ENCODE assay signal across 16 cellular contexts in genomic region chr11:107370390-107370789, GRCh38.
DNase-seq lines count a peak whose midpoint lies in the region; ATAC-seq and TF ChIP-seq lines count a peak whose summit lies in the region.
"Had no signal": no experiment of that assay in that cellular context is flagged by ENCODE, and none has a peak within 500 bp of the region (broad histone marks: within the 10 kb centered on the region; RNA-seq: fewer than 3 reads in every experiment).

No MANE protein-coding gene starts in this region.

- no peak for TF ChIP-seq RAD21 in HCT116 (IDR thresholded peaks at IDR 0.05; ENCODE audit: low read depth)

- no peak overlapping the region for H4K8ac ChIP-seq in mesenchymal stem cell (ENCODE audit: low read length)

- H3K9me3 Mint-ChIP-seq in activated CD4-positive, alpha-beta T cell treated with anti-CD3 and anti-CD28 coated beads, Interleukin-2, amount 10 ng/mL, durations not matched to agents 7 days and 5 days: no peaks in the 10 kb centered on the region
- H3K9me3 Mint-ChIP-seq: activated naive CD4-positive, alpha-beta T cell treated with anti-CD3 and anti-CD28 coated beads, Interleukin-2, amount 10 ng/mL, durations not matched to agents 7 days and 5 days had no signal

- no peak overlapping the region for H3K27ac Mint-ChIP-seq in activated CD4-positive, alpha-beta T cell treated with anti-CD3 and anti-CD28 coated beads, Interleukin-2, amount 10 ng/mL, durations not matched to agents 7 days and 5 days
- H3K27ac Mint-ChIP-seq: activated naive CD4-positive, alpha-beta T cell treated with anti-CD3 and anti-CD28 coated beads, Interleukin-2, amount 10 ng/mL, durations not matched to agents 7 days and 5 days had no signal

- no peaks in the 10 kb centered on the region for H3K9me2 ChIP-seq in HCT116 (ENCODE audit: insufficient read depth)

- no CpG with 5 or more reads among the region's 1 CpG for WGBS in mesenchymal stem cell

- in situ Hi-C loops in GM13976 (cut with MboI; ENCODE audit: low sequenced_read_pairs, unreplicated experiment): no loop called here

- H3K79me1 ChIP-seq in mesenchymal stem cell (replicated peaks; ENCODE audit: low read length, poor library complexity, severe bottlenecking): no peaks in the 10 kb centered on the region

- no peak overlapping the region for H2BK5ac ChIP-seq in mesenchymal stem cell (ENCODE audit: low read depth, low read length, poor library complexity, severe bottlenecking)

- no peaks in the 10 kb centered on the region for H3K27me3 Mint-ChIP-seq in activated CD4-positive, alpha-beta T cell treated with anti-CD3 and anti-CD28 coated beads, Interleukin-2, amount 10 ng/mL, durations not matched to agents 7 days and 5 days
- H3K27me3 Mint-ChIP-seq: activated naive CD4-positive, alpha-beta T cell treated with anti-CD3 and anti-CD28 coated beads, Interleukin-2, amount 10 ng/mL, durations not matched to agents 7 days and 5 days had no signal

- H2BK120ac ChIP-seq in mesenchymal stem cell (ENCODE audit: low read depth, low read length): no peak overlapping the region

- H2AFZ ChIP-seq in HCT116 (ENCODE audit: low read depth, low read length, poor library complexity, severe bottlenecking) (no peak overlapping the region), mesenchymal stem cell (ENCODE audit: low read depth, low read length) (no peak overlapping the region)
- H2AFZ ChIP-seq: parathyroid adenoma had no signal

- H2BK15ac ChIP-seq in mesenchymal stem cell (ENCODE audit: low read depth, poor library complexity, severe bottlenecking): no peak overlapping the region

- ATAC-seq in HCT116 (no peak), GM18502 (IDR thresholded peaks at IDR 0.05; ENCODE audit: poor library complexity, unreplicated experiment) (no peak)

- H3K9ac ChIP-seq in HCT116 (ENCODE audit: low read length): no peak overlapping the region
- H3K9ac ChIP-seq in mesenchymal stem cell (ENCODE audit: low read length): no peak overlapping the region
- H3K9ac ChIP-seq: parathyroid adenoma had no signal

- intact Hi-C loops in HCT116 (cut with micrococcal nuclease): no loop called here

- H3K36me3 Mint-ChIP-seq in activated CD4-positive, alpha-beta T cell treated with anti-CD3 and anti-CD28 coated beads, Interleukin-2, amount 10 ng/mL, durations not matched to agents 7 days and 5 days (ENCODE audit: low read depth): no peaks in the 10 kb centered on the region

- H3K4me3 Mint-ChIP-seq in activated CD4-positive, alpha-beta T cell treated with anti-CD3 and anti-CD28 coated beads, Interleukin-2, amount 10 ng/mL, durations not matched to agents 7 days and 5 days: no peak overlapping the region
- H3K4me3 Mint-ChIP-seq: activated naive CD4-positive, alpha-beta T cell treated with anti-CD3 and anti-CD28 coated beads, Interleukin-2, amount 10 ng/mL, durations not matched to agents 7 days and 5 days had no signal

- DNase-seq in AG20443 (ENCODE audit: low spot score): peak; percentile 43
- no peak for DNase-seq in HCT116 (ENCODE audit: low read depth, low spot score)
- peak; percentile 39 to 52 for DNase-seq in cardiac fibroblast (ENCODE audit: low read depth in 2 of 2)
- DNase-seq in mesenchymal stem cell: peak; percentile 70
- no peak for DNase-seq in GM13976 (ENCODE audit: low spot score)
- DNase-seq in activated effector memory CD4-positive, alpha-beta T cell treated with Interleukin-2 at 50 U/mL for 16 hours: no peak
- no peak for DNase-seq in activated CD4-positive, alpha-beta T cell treated with anti-CD3 and anti-CD28 coated beads, Interleukin-2, amount 10 ng/mL, durations not matched to agents 7 days and 5 days
- DNase-seq: activated CD4-positive, CD25-positive, alpha-beta regulatory T cell; activated naive CD4-positive, alpha-beta T cell treated with anti-CD3 and anti-CD28 coated beads, Interleukin-2, amount 10 ng/mL, durations not matched to agents 7 days and 5 days; NCI-H2029 treated with DMSO at 0.1 percent for 48 hours; Peyer's patch; substantia nigra had no signal

- H3K36me3 ChIP-seq in HCT116 (ENCODE audit: control insufficient read depth in 1 of 2, insufficient read depth in 2 of 2, low read length in 2 of 2): no peaks in the 10 kb centered on the region
- H3K36me3 ChIP-seq in mesenchymal stem cell (ENCODE audit: control insufficient read depth in 1 of 2, insufficient read depth in 2 of 2, low read depth in 1 of 2, low read length in 2 of 2): no peaks in the 10 kb centered on the region
- H3K36me3 ChIP-seq: cardiac muscle cell, HAP-1, Peyer's patch had no signal

- H3K4me1 ChIP-seq in HCT116 (ENCODE audit: control insufficient read depth in 1 of 2, insufficient read depth in 2 of 2, low read length in 2 of 2) (no peaks in the 10 kb centered on the region), mesenchymal stem cell (ENCODE audit: control insufficient read depth, insufficient read depth, low read depth, low read length) (no peaks in the 10 kb centered on the region)
- H3K4me1 ChIP-seq: HAP-1, parathyroid adenoma, Peyer's patch had no signal

- TF ChIP-seq POLR2A in HCT116 (IDR thresholded peaks at IDR 0.05; ENCODE audit: borderline replicate concordance, extremely low read depth, insufficient read depth, insufficient read length): no peak

- H3K4me1 Mint-ChIP-seq in activated CD4-positive, alpha-beta T cell treated with anti-CD3 and anti-CD28 coated beads, Interleukin-2, amount 10 ng/mL, durations not matched to agents 7 days and 5 days: no peaks in the 10 kb centered on the region
- H3K4me1 Mint-ChIP-seq: activated naive CD4-positive, alpha-beta T cell treated with anti-CD3 and anti-CD28 coated beads, Interleukin-2, amount 10 ng/mL, durations not matched to agents 7 days and 5 days had no signal

- no peak overlapping the region for H3K23ac ChIP-seq in mesenchymal stem cell (ENCODE audit: low read length in 2 of 2)

- no peak overlapping the region for H2BK12ac ChIP-seq in mesenchymal stem cell (ENCODE audit: low read length in 2 of 2)

- CTCF ChIA-PET in HCT116 (lab: Charles Lee): no interaction called here
- CTCF ChIA-PET in activated CD4-positive, alpha-beta T cell treated with anti-CD3 and anti-CD28 coated beads, Interleukin-2, amount 10 ng/mL, durations not matched to agents 7 days and 5 days (lab: Charles Lee): no interaction called here

- no peak overlapping the region for H3K14ac ChIP-seq in mesenchymal stem cell (ENCODE audit: low read length in 2 of 2)

- no peaks in the 10 kb centered on the region; the same call in 1 of the 2 replicates for H3K79me2 ChIP-seq in HCT116 (ENCODE audit: insufficient read depth, low read length)
- H3K79me2 ChIP-seq: parathyroid adenoma had no signal

- no peaks in the 10 kb centered on the region for H4K20me1 ChIP-seq in HCT116 (ENCODE audit: insufficient read depth)

- TF ChIP-seq CTCF in HCT116 (IDR thresholded peaks at IDR 0.05 in 2 of 3, conservative IDR thresholded peaks at IDR 0.05 in 1 of 3; ENCODE audit: borderline replicate concordance in 1 of 3, insufficient read depth in 1 of 3, low read depth in 2 of 3, low read length in 2 of 3) (no peak), cardiac fibroblast (IDR thresholded peaks at IDR 0.05; ENCODE audit: low read depth, low read length) (no peak), GM13976 (IDR thresholded peaks at IDR 0.05; ENCODE audit: borderline replicate concordance, control extremely low read depth, extremely low read depth, insufficient read depth, missing control alignments) (no peak)

- RAD21 ChIA-PET in HCT116 (lab: Charles Lee; ENCODE audit: low non-redundant PET in 1 of 2, low total read pairs in 2 of 2, uncharacterized antibody in 2 of 2, unreplicated experiment in 2 of 2): no interaction called here

- no peak overlapping the region for H3K18ac ChIP-seq in mesenchymal stem cell (ENCODE audit: low read depth in 1 of 2, low read length in 2 of 2)

- H3K4me3 ChIP-seq in HCT116 (replicated peaks in 1 of 2; ENCODE audit: low read depth in 1 of 2, low read length in 2 of 2) (no peak overlapping the region), cardiac fibroblast (replicated peaks in 1 of 2; ENCODE audit: low read depth in 2 of 2, low read length in 2 of 2) (no peak overlapping the region), mesenchymal stem cell (ENCODE audit: insufficient read depth in 1 of 2, low read depth in 1 of 2, low read length in 2 of 2) (no peak overlapping the region)
- H3K4me3 ChIP-seq: cardiac muscle cell, HAP-1, Peyer's patch had no signal

- H3K9me3 ChIP-seq in HCT116 (ENCODE audit: control insufficient read depth in 1 of 2, insufficient read depth in 1 of 2, low read depth in 1 of 2, low read length in 2 of 2): no peaks in the 10 kb centered on the region
- no peaks in the 10 kb centered on the region for H3K9me3 ChIP-seq in mesenchymal stem cell (ENCODE audit: control insufficient read depth, low read length)
- H3K9me3 ChIP-seq: HAP-1, Peyer's patch had no signal

- H2AK5ac ChIP-seq in mesenchymal stem cell (ENCODE audit: low read length, severe bottlenecking): no peak overlapping the region

- H3K4me2 ChIP-seq in HCT116 (ENCODE audit: low read length): no peak overlapping the region
- H3K4me2 ChIP-seq in mesenchymal stem cell (ENCODE audit: low read length, poor library complexity, severe bottlenecking): no peak overlapping the region

- no peaks in the 10 kb centered on the region for H3K27me3 ChIP-seq in HCT116 (ENCODE audit: insufficient read depth, low read length)
- no peaks in the 10 kb centered on the region for H3K27me3 ChIP-seq in mesenchymal stem cell (ENCODE audit: control insufficient read depth in 1 of 2, insufficient read depth in 1 of 2, low read length in 2 of 2)
- H3K27me3 ChIP-seq: cardiac muscle cell, Peyer's patch had no signal

- H4K91ac ChIP-seq in mesenchymal stem cell (ENCODE audit: low read length): no peak overlapping the region

- H3K27ac ChIP-seq in HCT116 (ENCODE audit: low read depth, low read length): no peak overlapping the region
- no peak overlapping the region for H3K27ac ChIP-seq in mesenchymal stem cell (ENCODE audit: low read length, poor library complexity, severe bottlenecking)
- H3K27ac ChIP-seq: cardiac muscle cell, parathyroid adenoma, Peyer's patch had no signal

- H3K4ac ChIP-seq in mesenchymal stem cell (ENCODE audit: low read depth in 1 of 2, low read length in 2 of 2): no peak overlapping the region

- no TSS peak for BruUV-seq in HCT116 (replicated peaks; lab: Mats Ljungman, UMichigan)

- POLR2A ChIA-PET in HCT116 (lab: Charles Lee): no interaction called here
- POLR2A ChIA-PET in activated CD4-positive, alpha-beta T cell treated with anti-CD3 and anti-CD28 coated beads, Interleukin-2, amount 10 ng/mL, durations not matched to agents 7 days and 5 days (lab: Charles Lee): no interaction called here

TF ChIP-seq in HCT116, 20 proteins besides CTCF, POLR2A, EP300 and RAD21:
- no peak for TF ChIP-seq TCF7L2 (IDR thresholded peaks at IDR 0.05; ENCODE audit: borderline replicate concordance, extremely low read depth, insufficient read depth, insufficient read length)
- TF ChIP-seq FOSL1 (IDR thresholded peaks at IDR 0.05; ENCODE audit: low read depth): 0 out of 2 replicates have a peak, but pooled peaks have one; percentile 29

Comparison
In these comparisons a context has a peak if more than half of its experiments do, and no peak if none do; other contexts are left out.
1. DNase-seq: peak in AG20443 (single experiment), cardiac fibroblast (2 of 2) and mesenchymal stem cell (single experiment); none in HCT116 (single experiment), GM13976 (single experiment), activated effector memory CD4-positive, alpha-beta T cell treated with Interleukin-2 at 50 U/mL for 16 hours (single experiment) and activated CD4-positive, alpha-beta T cell treated with anti-CD3 and anti-CD28 coated beads, Interleukin-2, amount 10 ng/mL, durations not matched to agents 7 days and 5 days (single experiment).